Comparison of ENCODE assay signal across 2 cellular contexts in genomic region chr16:70676571-70677498, GRCh38.
TF ChIP-seq lines count a peak whose summit lies in the region.

No MANE protein-coding gene starts in this region.

TF ChIP-seq in SK-N-SH, 30 proteins besides CTCF, POLR2A, EP300 and RAD21 (continued from another document):
- TF ChIP-seq GATA2 (CRISPR knock-in tag; IDR thresholded peaks at IDR 0.05) (no peak), NFIC (IDR thresholded peaks at IDR 0.05; ENCODE audit: borderline replicate concordance) (no peak), SIN3A (IDR thresholded peaks at IDR 0.05; ENCODE audit: borderline replicate concordance, low read depth, low read length) (no peak), RXRA (IDR thresholded peaks at IDR 0.05; ENCODE audit: borderline replicate concordance, low read depth) (no peak), TEAD4 (IDR thresholded peaks at IDR 0.05; ENCODE audit: borderline replicate concordance, insufficient read depth) (no peak), YY1 (IDR thresholded peaks at IDR 0.05; ENCODE audit: low read depth) (no peak)
- TF ChIP-seq, protein P1, sequence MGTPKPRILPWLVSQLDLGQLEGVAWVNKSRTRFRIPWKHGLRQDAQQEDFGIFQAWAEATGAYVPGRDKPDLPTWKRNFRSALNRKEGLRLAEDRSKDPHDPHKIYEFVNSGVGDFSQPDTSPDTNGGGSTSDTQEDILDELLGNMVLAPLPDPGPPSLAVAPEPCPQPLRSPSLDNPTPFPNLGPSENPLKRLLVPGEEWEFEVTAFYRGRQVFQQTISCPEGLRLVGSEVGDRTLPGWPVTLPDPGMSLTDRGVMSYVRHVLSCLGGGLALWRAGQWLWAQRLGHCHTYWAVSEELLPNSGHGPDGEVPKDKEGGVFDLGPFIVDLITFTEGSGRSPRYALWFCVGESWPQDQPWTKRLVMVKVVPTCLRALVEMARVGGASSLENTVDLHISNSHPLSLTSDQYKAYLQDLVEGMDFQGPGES (IDR thresholded peaks at IDR 0.05; ENCODE audit: low read depth, low read length) = no peak
- TF ChIP-seq, protein P2, sequence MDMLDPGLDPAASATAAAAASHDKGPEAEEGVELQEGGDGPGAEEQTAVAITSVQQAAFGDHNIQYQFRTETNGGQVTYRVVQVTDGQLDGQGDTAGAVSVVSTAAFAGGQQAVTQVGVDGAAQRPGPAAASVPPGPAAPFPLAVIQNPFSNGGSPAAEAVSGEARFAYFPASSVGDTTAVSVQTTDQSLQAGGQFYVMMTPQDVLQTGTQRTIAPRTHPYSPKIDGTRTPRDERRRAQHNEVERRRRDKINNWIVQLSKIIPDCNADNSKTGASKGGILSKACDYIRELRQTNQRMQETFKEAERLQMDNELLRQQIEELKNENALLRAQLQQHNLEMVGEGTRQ (IDR thresholded peaks at IDR 0.05; ENCODE audit: borderline replicate concordance, low read depth, low read length) = no peak
TF ChIP-seq in SK-N-SH: peak in this region for 0.

TF ChIP-seq in SK-N-SH treated with all-trans-retinoic acid at 6 μM for 48 hours, 23 proteins besides CTCF, POLR2A, EP300 and RAD21 (continued from another document):
- no peak for TF ChIP-seq PPARA (CRISPR knock-in tag; IDR thresholded peaks at IDR 0.05; ENCODE audit: borderline replicate concordance)
- TF ChIP-seq, protein P3, sequence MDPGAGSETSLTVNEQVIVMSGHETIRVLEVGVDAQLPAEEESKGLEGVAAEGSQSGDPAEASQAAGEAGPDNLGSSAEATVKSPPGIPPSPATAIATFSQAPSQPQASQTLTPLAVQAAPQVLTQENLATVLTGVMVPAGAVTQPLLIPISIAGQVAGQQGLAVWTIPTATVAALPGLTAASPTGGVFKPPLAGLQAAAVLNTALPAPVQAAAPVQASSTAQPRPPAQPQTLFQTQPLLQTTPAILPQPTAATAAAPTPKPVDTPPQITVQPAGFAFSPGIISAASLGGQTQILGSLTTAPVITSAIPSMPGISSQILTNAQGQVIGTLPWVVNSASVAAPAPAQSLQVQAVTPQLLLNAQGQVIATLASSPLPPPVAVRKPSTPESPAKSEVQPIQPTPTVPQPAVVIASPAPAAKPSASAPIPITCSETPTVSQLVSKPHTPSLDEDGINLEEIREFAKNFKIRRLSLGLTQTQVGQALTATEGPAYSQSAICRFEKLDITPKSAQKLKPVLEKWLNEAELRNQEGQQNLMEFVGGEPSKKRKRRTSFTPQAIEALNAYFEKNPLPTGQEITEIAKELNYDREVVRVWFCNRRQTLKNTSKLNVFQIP (CRISPR knock-in tag; IDR thresholded peaks at IDR 0.05; ENCODE audit: borderline replicate concordance, low read depth) = no peak
- TF ChIP-seq, protein P4, sequence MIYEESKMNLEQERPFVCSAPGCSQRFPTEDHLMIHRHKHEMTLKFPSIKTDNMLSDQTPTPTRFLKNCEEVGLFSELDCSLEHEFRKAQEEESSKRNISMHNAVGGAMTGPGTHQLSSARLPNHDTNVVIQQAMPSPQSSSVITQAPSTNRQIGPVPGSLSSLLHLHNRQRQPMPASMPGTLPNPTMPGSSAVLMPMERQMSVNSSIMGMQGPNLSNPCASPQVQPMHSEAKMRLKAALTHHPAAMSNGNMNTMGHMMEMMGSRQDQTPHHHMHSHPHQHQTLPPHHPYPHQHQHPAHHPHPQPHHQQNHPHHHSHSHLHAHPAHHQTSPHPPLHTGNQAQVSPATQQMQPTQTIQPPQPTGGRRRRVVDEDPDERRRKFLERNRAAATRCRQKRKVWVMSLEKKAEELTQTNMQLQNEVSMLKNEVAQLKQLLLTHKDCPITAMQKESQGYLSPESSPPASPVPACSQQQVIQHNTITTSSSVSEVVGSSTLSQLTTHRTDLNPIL (CRISPR knock-in tag; IDR thresholded peaks at IDR 0.05; ENCODE audit: low read depth) = no peak
